8 cellular contexts compared by ENCODE assay signal in the genomic region with DNA sequence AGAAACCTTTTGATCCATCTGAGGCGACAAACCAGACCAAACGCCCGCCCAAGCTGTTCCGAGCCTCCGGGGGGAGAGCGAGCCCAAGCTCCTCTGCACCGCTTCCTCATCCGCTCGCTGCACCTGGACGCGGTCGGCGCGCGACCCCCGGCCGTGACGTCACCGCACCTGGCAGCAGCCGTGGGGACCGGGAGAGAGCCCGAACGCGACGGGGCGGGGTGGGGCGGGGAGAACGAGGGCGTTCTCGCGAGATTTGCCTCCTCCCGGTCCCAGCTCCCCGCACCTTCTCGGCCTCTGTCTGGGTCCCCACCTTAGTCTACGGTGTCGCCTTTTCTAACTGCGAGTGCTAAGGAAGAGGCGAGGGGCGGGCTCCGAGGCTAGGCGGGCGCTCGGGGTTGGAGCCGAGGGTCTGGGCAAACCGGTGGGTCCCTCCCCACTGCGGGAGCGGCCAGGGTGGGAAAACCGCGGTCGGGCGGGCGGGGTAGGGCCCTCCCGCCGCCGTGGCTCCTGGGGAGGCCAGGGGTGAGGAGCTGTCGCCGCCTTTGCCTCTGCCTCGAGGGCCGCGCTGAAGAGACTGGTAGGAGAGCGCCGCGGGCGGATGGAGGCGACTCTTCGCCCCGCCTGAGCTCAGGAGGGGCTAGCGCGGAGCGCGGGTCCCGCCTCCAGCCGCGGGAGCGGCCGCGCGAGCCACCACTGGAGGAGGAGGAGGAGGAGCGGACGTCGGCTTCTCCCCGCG. TPM values are rescaled to one million over a fixed set of nuclear protein-coding genes. Genes with fewer than 3 reads are reported as not detected.
A peak's percentile ranks its signal among the peaks of the same experiment; 100 is the strongest.
DNase-seq lines count a peak whose midpoint lies in the region; ATAC-seq and TF ChIP-seq lines count a peak whose summit lies in the region.

Gene CD2AP (plus strand): TSS at position 293 of the 736 bp plus-strand sequence. CDS start 456 bp downstream, outside the sequence.

- H3K36me3 ChIP-seq in PC-3 (ENCODE audit: low read depth, low read length): no peaks in the 10 kb centered on the region
- no peaks in the 10 kb centered on the region for H3K36me3 ChIP-seq in mucosa of rectum (ENCODE audit: control insufficient read depth in 2 of 2, insufficient read depth in 2 of 2, low read length in 2 of 2)

- no peaks in the 10 kb centered on the region for H3F3A ChIP-seq in PC-3 (ENCODE audit: low read length, unreplicated experiment)

- no peaks in the 10 kb centered on the region for H3K27me3 Mint-ChIP-seq in activated T-cell treated with anti-CD3 and anti-CD28 coated beads, Interleukin-2, amount 50 U/mL, for 24 hours

- H3K4me1 Mint-ChIP-seq in activated T-cell treated with anti-CD3 and anti-CD28 coated beads, Interleukin-2, amount 50 U/mL, for 24 hours (ENCODE audit: low read depth): peaks cover 34% of the 10 kb centered on the region

- TF ChIP-seq CTCF in PC-3 (conservative IDR thresholded peaks at IDR 0.05; ENCODE audit: low read depth, low read length): no peak

- no peaks in the 10 kb centered on the region for H3K9me3 Mint-ChIP-seq in activated T-cell treated with anti-CD3 and anti-CD28 coated beads, Interleukin-2, amount 50 U/mL, for 24 hours

- POLR2A ChIA-PET in PC-3 (lab: Charles Lee; ENCODE audit: unreplicated experiment): interaction anchor here (0.6 to 1.6 kb wide), 7 partner anchors 66 to 1797 kb away, joined by 3 to 7 read pairs (median 4); no protein-coding TSS in a partner anchor

- H3K27me3 ChIP-seq in PC-3 (ENCODE audit: low read length) (no peaks in the 10 kb centered on the region), mucosa of rectum (ENCODE audit: control insufficient read depth in 2 of 2, insufficient read depth in 2 of 2, low read length in 2 of 2) (no peaks in the 10 kb centered on the region)

- peak; percentile 87 for DNase-seq in DMS79 (lab: John Stamatoyannopoulos, UW)
- peak; percentile 94 for DNase-seq in Jurkat, Clone E6-1 (ENCODE audit: low read depth, low spot score)
- peak; percentile 82 for DNase-seq in PC-3
- DNase-seq in activated T-cell treated with anti-CD3 and anti-CD28 coated beads, Interleukin-2, amount 50 U/mL, for 24 hours: peak; percentile 92
- DNase-seq in erythroblast (lab: John Stamatoyannopoulos, UW): peak; percentile 91 to 94
- DNase-seq in stimulated activated CD8-positive, alpha-beta memory T cell treated with anti-CD3 and anti-CD28 coated beads, Interleukin-7, amount 100 ng/mL, for 1 hour (ENCODE audit: low read depth in 2 of 2): peak; percentile 77 to 80

- peak within 1 kb of the TSS; percentile 93 for H3K27ac Mint-ChIP-seq in activated T-cell treated with anti-CD3 and anti-CD28 coated beads, Interleukin-2, amount 50 U/mL, for 24 hours

- no peaks in the 10 kb centered on the region for H3K9me2 ChIP-seq in PC-3 (replicated peaks; ENCODE audit: low read length)

- H3K4me3 ChIP-seq in Jurkat, Clone E6-1 (ENCODE audit: low read length): peak within 1 kb of the TSS; percentile 81
- H3K4me3 ChIP-seq in PC-3 (ENCODE audit: low read length): peak within 1 kb of the TSS; percentile 96
- H3K4me3 ChIP-seq in mucosa of rectum (ENCODE audit: low read length in 2 of 2): peak within 1 kb of the TSS; percentile 87 to 95

- peaks cover 34% of the 10 kb centered on the region for H4K20me1 ChIP-seq in PC-3 (ENCODE audit: low read length)

- H3K4me3 Mint-ChIP-seq in activated T-cell treated with anti-CD3 and anti-CD28 coated beads, Interleukin-2, amount 50 U/mL, for 24 hours: peak within 1 kb of the TSS; percentile 88

- peaks cover 12% of the 10 kb centered on the region for H3K36me3 Mint-ChIP-seq in activated T-cell treated with anti-CD3 and anti-CD28 coated beads, Interleukin-2, amount 50 U/mL, for 24 hours (ENCODE audit: low read depth)

- CTCF ChIA-PET in PC-3 (lab: Charles Lee): interaction anchor here (0.6 to 1.3 kb wide), 4 partner anchors 58 to 73 kb away, joined by 3 to 4 read pairs (median 4); no protein-coding TSS in a partner anchor

- H3K4me2 ChIP-seq in PC-3 (ENCODE audit: low read length): peak within 1 kb of the TSS; percentile 92

- ATAC-seq in GM21717 (IDR thresholded peaks at IDR 0.05; ENCODE audit: unreplicated experiment): peak; percentile 80
- ATAC-seq in PC-3: peak; percentile 78

- peak within 1 kb of the TSS; percentile 93 for H3K9ac ChIP-seq in PC-3 (ENCODE audit: low read length)
- peak within 1 kb of the TSS; percentile 82 to 98 for H3K9ac ChIP-seq in mucosa of rectum (ENCODE audit: low read depth in 1 of 2, low read length in 2 of 2)

- no TSS peak for BruUV-seq in PC-3 (replicated peaks; lab: Mats Ljungman, UMichigan)

- peaks cover 26% of the 10 kb centered on the region for H3K4me1 ChIP-seq in PC-3 (ENCODE audit: insufficient read depth, low read length)
- peaks cover 5 to 19% of the 10 kb centered on the region in 2 donors for H3K4me1 ChIP-seq in mucosa of rectum (ENCODE audit: control insufficient read depth in 2 of 2, insufficient read depth in 2 of 2, low read length in 2 of 2)

- peak within 1 kb of the TSS; percentile 81 for H2AFZ ChIP-seq in PC-3 (ENCODE audit: low read length)

- H3K27ac ChIP-seq in PC-3 (ENCODE audit: low read length) (peak within 1 kb of the TSS; percentile 84), mucosa of rectum (ENCODE audit: low read depth in 2 of 2, low read length in 2 of 2) (peak within 1 kb of the TSS; percentile 98 to 99)

- intact Hi-C loops in PC-3 (cut with micrococcal nuclease): loop anchor here (1.0 kb wide), 1 partner anchor 63 kb away; no protein-coding TSS in a partner anchor

- no peaks in the 10 kb centered on the region for H3K9me3 ChIP-seq in PC-3 (ENCODE audit: low read length)
- no peaks in the 10 kb centered on the region for H3K9me3 ChIP-seq in mucosa of rectum (ENCODE audit: control insufficient read depth in 2 of 2, low read length in 2 of 2)

- peaks cover 48% of the 10 kb centered on the region for H3K79me2 ChIP-seq in PC-3 (ENCODE audit: low read length)

- peak; percentile 66 for TF ChIP-seq POLR2A in erythroblast (IDR thresholded peaks at IDR 0.05; ENCODE audit: low read length)

RNA-seq across cellular contexts. Expression of gene CD2AP, which starts in this region (rescaled TPM):
- 12.9 TPM for polyA plus RNA-seq in Jurkat, Clone E6-1 (2012; ENCODE audit: insufficient read depth, insufficient read length)
- 16.2 and 21.8 TPM in 2 replicates for total RNA-seq in PC-3 (2014; rRNA removed)

Comparison
In these comparisons a context has a peak if more than half of its experiments do, and no peak if none do; other contexts are left out.
1. Peak in every context shown above with its lines: DNase-seq, ATAC-seq, H3K4me3 ChIP-seq and H3K27ac ChIP-seq.